10 cellular contexts compared by ENCODE assay signal in the genomic region with DNA sequence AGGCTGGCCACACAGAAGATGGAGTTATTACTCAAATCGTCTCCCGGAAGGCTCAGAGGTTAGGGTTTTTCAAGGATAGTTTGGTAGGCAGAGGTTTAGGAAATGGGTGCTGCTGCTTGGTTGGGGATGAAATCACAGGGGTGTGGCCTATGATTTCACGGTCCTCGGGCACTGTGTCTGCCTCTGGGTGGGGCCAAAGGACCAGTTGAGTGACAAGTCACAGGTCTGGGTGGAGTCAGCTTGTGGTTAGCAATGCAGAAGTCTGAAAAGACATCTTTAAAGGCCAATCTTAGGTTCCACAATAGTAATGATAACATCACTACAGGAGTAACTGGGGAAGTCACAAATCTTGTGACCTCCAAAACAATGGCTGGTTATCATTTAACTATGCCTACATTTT.
DNase-seq lines count a peak whose midpoint lies in the region; ATAC-seq and TF ChIP-seq lines count a peak whose summit lies in the region.
"Had no signal": no experiment of that assay in that cellular context is flagged by ENCODE, and none has a peak within 500 bp of the region (broad histone marks: within the 10 kb centered on the region; RNA-seq: fewer than 3 reads in every experiment).

No MANE protein-coding gene starts in this region.

- H3K4me3 ChIP-seq in psoas muscle, result no peak overlapping the region

- H3K9me3 ChIP-seq in psoas muscle, result no peaks in the 10 kb centered on the region

- no peak overlapping the region for H3K27ac ChIP-seq in psoas muscle

- intact Hi-C loops in psoas muscle (cut with DNase I), result no loop called here

- no peaks in the 10 kb centered on the region for H3K36me3 ChIP-seq in psoas muscle (ENCODE audit: insufficient read depth in 1 of 2, low read depth in 1 of 2)

- WGBS in psoas muscle, 3 donors, result 45 to 54% (median 51%) methylated on average over 4 of the region's 4 CpGs

- no peaks in the 10 kb centered on the region for H3K4me1 ChIP-seq in psoas muscle

- ATAC-seq in HG03060 (IDR thresholded peaks at IDR 0.05; ENCODE audit: low read depth, unreplicated experiment) (peak; percentile 50), psoas muscle (peak; percentile 82 to 99 (median 94))
- ATAC-seq: activated CD4-positive, CD25-positive, alpha-beta regulatory T cell treated with anti-CD3 and anti-CD28 coated beads, Interleukin-2, amount 50 U/mL, for 24 hours had no signal

- peak; percentile 24 for DNase-seq in SIG-M5 treated with dmso at 0.1 percent for 504 hours (lab: John Stamatoyannopoulos, UW; ENCODE audit: unreplicated experiment)
- DNase-seq in SIG-M5 (lab: John Stamatoyannopoulos, UW), result no peak
- peak; percentile 43 for DNase-seq in RPMI7951 (ENCODE audit: low read depth)
- peak; percentile 21 to 72 for DNase-seq in psoas muscle
- no peak for DNase-seq in activated CD8-positive, alpha-beta memory T cell treated with anti-CD3 and anti-CD28 coated beads for 24 hours
- no peak for DNase-seq in activated T-cell treated with anti-CD3 and anti-CD28 coated beads, Interleukin-2, amount 50 U/mL, for 48 hours
- DNase-seq in activated naive CD4-positive, alpha-beta T cell (lab: John Stamatoyannopoulos, UW), result no peak
- DNase-seq: stimulated activated naive CD4-positive, alpha-beta T cell had no signal

- peak; percentile 19 for TF ChIP-seq CTCF in psoas muscle (IDR thresholded peaks at IDR 0.05)

- H3K27me3 ChIP-seq in psoas muscle (ENCODE audit: insufficient read depth in 3 of 3, low read length in 2 of 3), result no peaks in the 10 kb centered on the region

Comparison
In these comparisons a context has a peak if more than half of its experiments do, and no peak if none do; other contexts are left out.
1. DNase-seq: peak in SIG-M5 treated with dmso at 0.1 percent for 504 hours (single experiment), RPMI7951 (single experiment) and psoas muscle (2 of 2); none in SIG-M5 (single experiment), activated CD8-positive, alpha-beta memory T cell treated with anti-CD3 and anti-CD28 coated beads for 24 hours (single experiment), activated T-cell treated with anti-CD3 and anti-CD28 coated beads, Interleukin-2, amount 50 U/mL, for 48 hours (0 of 2) and activated naive CD4-positive, alpha-beta T cell (0 of 4).